Comparison of ENCODE assay signal across 10 cellular contexts in genomic region chr4:73376251-73376650, GRCh38. TPM values are rescaled to one million over a fixed set of nuclear protein-coding genes. Genes with fewer than 3 reads are reported as not detected.
"Had no signal": no experiment of that assay in that cellular context is flagged by ENCODE, and none has a peak within 500 bp of the region (broad histone marks: within the 10 kb centered on the region; RNA-seq: fewer than 3 reads in every experiment).

No MANE protein-coding gene starts in this region.

- FAIRE-seq: K562 had no signal

- H3K9me3 ChIP-seq: HAP-1 had no signal

- ATAC-seq: HCT116, K562 had no signal

- H3K27ac Mint-ChIP-seq: HFFc6 had no signal

- H3K4me3 ChIP-seq: HAP-1, K562 had no signal

- H3K4me3 Mint-ChIP-seq: HFFc6 had no signal

- H3K36me3 ChIP-seq: HAP-1 had no signal

- H3K9me3 Mint-ChIP-seq: HFFc6 had no signal

- H3K27ac ChIP-seq: HL-60 had no signal

- DNase-seq: GOT3, H7, HFFc6, IMR-90, KG1 had no signal

RNA-seq across cellular contexts. Expression of gene ALB, which starts 27.8 kb away (rescaled TPM):
- total RNA-seq: H4, HFFc6, IMR-90 had no signal
- polyA plus RNA-seq: IMR-90 had no signal
